8 cellular contexts compared by ENCODE assay signal in genomic region chr1:156106624-156107488, GRCh38. TPM values are rescaled to one million over a fixed set of nuclear protein-coding genes. Genes with fewer than 3 reads are reported as not detected.
DNase-seq lines count a peak whose midpoint lies in the region; ATAC-seq and TF ChIP-seq lines count a peak whose summit lies in the region.

No MANE protein-coding gene starts in this region.

- intact Hi-C loops in activated CD4-positive, alpha-beta T cell treated with anti-CD3 and anti-CD28 coated beads for 36 hours (cut with DNase I, micrococcal nuclease): loop anchor here (1.0 kb wide), 5 partner anchors 7 to 116 kb away; partner anchors contain the start of gene LMNA (in 2 of the 2)

- H3K4me1 Mint-ChIP-seq in activated CD4-positive, alpha-beta T cell treated with anti-CD3 and anti-CD28 coated beads for 36 hours: peaks cover 59% of the 10 kb centered on the region

- H3K27ac Mint-ChIP-seq in activated CD4-positive, alpha-beta T cell treated with anti-CD3 and anti-CD28 coated beads for 36 hours: peak overlapping the region; percentile 95

- CTCF ChIA-PET in activated CD4-positive, alpha-beta T cell treated with anti-CD3 and anti-CD28 coated beads for 36 hours (lab: Charles Lee): interaction anchor here (0.7 to 29.4 kb wide), 9 partner anchors 10 to 565 kb away, joined by 3 to 929 read pairs (median 4); partner anchors contain the start of genes LMNA and MEX3A

- POLR2A ChIA-PET in activated CD4-positive, alpha-beta T cell treated with anti-CD3 and anti-CD28 coated beads for 36 hours (lab: Charles Lee): interaction anchor here (0.6 to 3.8 kb wide), 11 partner anchors 8 to 1125 kb away, joined by 3 to 67 read pairs (median 4); partner anchors contain the start of genes LMNA and PMF1

- no peaks in the 10 kb centered on the region for H3K9me3 Mint-ChIP-seq in activated CD4-positive, alpha-beta T cell treated with anti-CD3 and anti-CD28 coated beads for 36 hours (ENCODE audit: low read depth)

- peak overlapping the region; percentile 97 for H3K27ac ChIP-seq in osteoblast (ENCODE audit: low read depth, low read length)

- H3K27me3 Mint-ChIP-seq in activated CD4-positive, alpha-beta T cell treated with anti-CD3 and anti-CD28 coated beads for 36 hours: no peaks in the 10 kb centered on the region

- peak overlapping the region; percentile 74 for H3K4me2 ChIP-seq in osteoblast (ENCODE audit: insufficient read depth, low read length)

- DNase-seq in activated CD4-positive, alpha-beta T cell treated with anti-CD3 and anti-CD28 coated beads for 36 hours: no peak
- DNase-seq in activated CD4-positive, alpha-beta T cell treated with anti-CD3 and anti-CD28 coated beads, Interleukin-2, amount 50 U/mL, for 4 hours: no peak
- DNase-seq in SW480 (ENCODE audit: low spot score) (peak; percentile 63), fibroblast of gingiva (ENCODE audit: low read depth) (peak; percentile 31), osteoblast (ENCODE audit: insufficient read length, low spot score, missing footprints) (peak; percentile 22), NCI-H187 (lab: John Stamatoyannopoulos, UW) (no peak), hippocampal formation (lab: John Stamatoyannopoulos, UW) (no peak), NCI-H1694 (lab: John Stamatoyannopoulos, UW) (no peak)

- H3K9me3 ChIP-seq in osteoblast (ENCODE audit: low read depth, low read length): no peaks in the 10 kb centered on the region

- H3K4me3 Mint-ChIP-seq in activated CD4-positive, alpha-beta T cell treated with anti-CD3 and anti-CD28 coated beads for 36 hours: peak overlapping the region; percentile 71

- H3K36me3 ChIP-seq in osteoblast (ENCODE audit: insufficient read depth, low read length): no peaks in the 10 kb centered on the region

- no peaks in the 10 kb centered on the region for H3K36me3 Mint-ChIP-seq in activated CD4-positive, alpha-beta T cell treated with anti-CD3 and anti-CD28 coated beads for 36 hours (ENCODE audit: low read depth)

- peak overlapping the region; percentile 36 for H2AFZ ChIP-seq in osteoblast (ENCODE audit: low read length)

- H3K79me2 ChIP-seq in osteoblast (ENCODE audit: insufficient read depth, low read length): peaks cover 17% of the 10 kb centered on the region

- peak overlapping the region; percentile 55 for H3K4me3 ChIP-seq in osteoblast (ENCODE audit: insufficient read depth, low read length)

- peaks cover 55% of the 10 kb centered on the region for H3K4me1 ChIP-seq in osteoblast (ENCODE audit: insufficient read depth, low read length)

- no peaks in the 10 kb centered on the region for H3K27me3 ChIP-seq in osteoblast (ENCODE audit: insufficient read depth, low read length)

- ATAC-seq in activated CD4-positive, alpha-beta T cell treated with anti-CD3 and anti-CD28 coated beads for 36 hours: peak; percentile 31

- no peak for TF ChIP-seq CTCF in osteoblast (IDR thresholded peaks at IDR 0.05; ENCODE audit: extremely low read depth, low read depth, low read length)

- H4K20me1 ChIP-seq in osteoblast (ENCODE audit: insufficient read depth, low read length): no peaks in the 10 kb centered on the region

RNA-seq across cellular contexts. Expression of gene LMNA, which starts 7.7 kb away (rescaled TPM):
- total RNA-seq in activated CD4-positive, alpha-beta T cell treated with anti-CD3 and anti-CD28 coated beads for 36 hours: 100 to 1,000 TPM; 184 to 218 TPM
- 774 and 854 TPM in 2 replicates for total RNA-seq in osteoblast

RNA-seq across cellular contexts. Expression of gene MEX3A, which starts 24.6 kb away (rescaled TPM):
- under 1 TPM; 0.48 to 0.79 TPM for total RNA-seq in activated CD4-positive, alpha-beta T cell treated with anti-CD3 and anti-CD28 coated beads for 36 hours
- total RNA-seq in osteoblast: 0.88 and 1.1 TPM in 2 replicates

RNA-seq across cellular contexts. Expression of gene RAB25, which starts 45.9 kb away (rescaled TPM):
- under 1 TPM; 0.46 to 0.77 TPM for total RNA-seq in activated CD4-positive, alpha-beta T cell treated with anti-CD3 and anti-CD28 coated beads for 36 hours
- total RNA-seq in osteoblast: not detected in 2 replicates

RNA-seq across cellular contexts. Expression of gene SEMA4A, which starts 46.5 kb away (rescaled TPM):
- total RNA-seq in activated CD4-positive, alpha-beta T cell treated with anti-CD3 and anti-CD28 coated beads for 36 hours: 10 to 100 TPM; 53.3 to 64.5 TPM
- total RNA-seq in osteoblast: 1.5 and 1.8 TPM in 2 replicates

RNA-seq across cellular contexts. Expression of gene LAMTOR2, which starts 52.3 kb away (rescaled TPM):
- 10 to 100 TPM; 26.1 to 50.3 TPM for total RNA-seq in activated CD4-positive, alpha-beta T cell treated with anti-CD3 and anti-CD28 coated beads for 36 hours
- 36.6 and 40.1 TPM in 2 replicates for total RNA-seq in osteoblast

Comparison
In these comparisons a context has a peak if more than half of its experiments do, and no peak if none do; other contexts are left out.
1. DNase-seq: peak in SW480 (single experiment), fibroblast of gingiva (single experiment) and osteoblast (single experiment); none in activated CD4-positive, alpha-beta T cell treated with anti-CD3 and anti-CD28 coated beads for 36 hours (single experiment), activated CD4-positive, alpha-beta T cell treated with anti-CD3 and anti-CD28 coated beads, Interleukin-2, amount 50 U/mL, for 4 hours (0 of 2), NCI-H187 (0 of 2), hippocampal formation (0 of 2) and NCI-H1694 (single experiment).